ENCODE assay signal across 22 cellular contexts in the genomic region with DNA sequence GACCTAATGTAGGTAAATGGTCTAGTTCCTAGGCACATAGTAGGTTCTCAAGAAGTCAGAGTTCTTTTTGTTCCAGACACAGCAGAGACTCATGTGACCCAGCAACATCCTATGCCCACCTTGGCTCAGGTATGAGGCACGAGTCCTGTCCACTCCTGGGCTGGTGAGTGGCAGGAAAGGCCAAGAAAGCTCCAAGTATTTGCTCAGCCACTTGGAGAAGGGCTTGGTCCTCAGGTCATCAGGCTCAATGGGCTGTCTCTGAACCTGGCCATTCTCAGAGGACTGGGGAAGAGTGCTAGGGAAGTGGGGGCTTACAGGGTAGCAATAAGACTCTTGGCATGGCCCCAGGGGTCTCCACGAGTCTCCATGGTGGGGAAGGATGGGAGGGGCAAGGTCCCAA.
DNase-seq lines count a peak whose midpoint lies in the region; ATAC-seq and TF ChIP-seq lines count a peak whose summit lies in the region.
"Had no signal": no experiment of that assay in that cellular context is flagged by ENCODE, and none has a peak within 500 bp of the region (broad histone marks: within the 10 kb centered on the region; RNA-seq: fewer than 3 reads in every experiment).

No MANE protein-coding gene starts in this region.

- H2AFZ ChIP-seq in neuronal stem cell (ENCODE audit: low read length): no peak overlapping the region

- no peak overlapping the region for H2BK15ac ChIP-seq in neuronal stem cell (ENCODE audit: low read length)

- H3K27ac ChIP-seq in heart left ventricle (no peak overlapping the region), lower lobe of right lung (no peak overlapping the region), neuronal stem cell (replicated peaks; ENCODE audit: low read length) (no peak overlapping the region)
- H3K27ac ChIP-seq: 22Rv1; A549; BLaER1 treated with 17β-estradiol and CSF1 and Interleukin-3, amounts not matched to agents 10 nM and 100 nM; C4-2B had no signal

- no peak overlapping the region for H3K14ac ChIP-seq in neuronal stem cell (ENCODE audit: low read length)

- no peak overlapping the region for H3K27ac Mint-ChIP-seq in activated T-cell treated with anti-CD3 and anti-CD28 coated beads, Interleukin-2, amount 50 U/mL, for 24 hours
- no peak overlapping the region for H3K27ac Mint-ChIP-seq in stimulated activated memory B cell treated with anti-CD40 and anti-IgM and Interleukin-4, amounts not matched to agents 10 μg/mL and 1 μg/mL and 100 μg/mL, for 72 hours
- H3K27ac Mint-ChIP-seq: B cell; CD4-positive, alpha-beta T cell; CD8-positive, alpha-beta T cell had no signal

- ATAC-seq in heart left ventricle: no peak
- peak; percentile 65 to 76 for ATAC-seq in lower lobe of right lung
- ATAC-seq in stimulated activated memory B cell treated with anti-CD40 and anti-IgM and Interleukin-4, amounts not matched to agents 10 μg/mL and 1 μg/mL and 100 μg/mL, for 72 hours: no peak
- ATAC-seq: A549; CD8-positive, alpha-beta T cell; GM12878 had no signal

- H3K27me3 Mint-ChIP-seq in activated T-cell treated with anti-CD3 and anti-CD28 coated beads, Interleukin-2, amount 50 U/mL, for 24 hours: no peaks in the 10 kb centered on the region
- no peaks in the 10 kb centered on the region for H3K27me3 Mint-ChIP-seq in stimulated activated memory B cell treated with anti-CD40 and anti-IgM and Interleukin-4, amounts not matched to agents 10 μg/mL and 1 μg/mL and 100 μg/mL, for 72 hours

- H3K27me3 ChIP-seq in heart left ventricle (peaks cover 0 to 5% (median 0%) of the 10 kb centered on the region in 9 donors), lower lobe of right lung (ENCODE audit: low read depth) (peaks cover 9% of the 10 kb centered on the region), neuronal stem cell (ENCODE audit: control insufficient read depth in 3 of 3, insufficient read depth in 3 of 3, low read depth in 1 of 3, low read length in 3 of 3) (no peaks in the 10 kb centered on the region)
- H3K27me3 ChIP-seq: BLaER1 treated with 17β-estradiol and CSF1 and Interleukin-3, amounts not matched to agents 10 nM and 100 nM had no signal

- no peaks in the 10 kb centered on the region for H3K36me3 Mint-ChIP-seq in activated T-cell treated with anti-CD3 and anti-CD28 coated beads, Interleukin-2, amount 50 U/mL, for 24 hours (ENCODE audit: low read depth)
- H3K36me3 Mint-ChIP-seq in stimulated activated memory B cell treated with anti-CD40 and anti-IgM and Interleukin-4, amounts not matched to agents 10 μg/mL and 1 μg/mL and 100 μg/mL, for 72 hours: no peaks in the 10 kb centered on the region
- H3K36me3 Mint-ChIP-seq: CD8-positive, alpha-beta T cell had no signal

- H3K4ac ChIP-seq in neuronal stem cell (ENCODE audit: low read length): no peak overlapping the region

- H2BK5ac ChIP-seq in neuronal stem cell (ENCODE audit: low read length): no peak overlapping the region

- peak overlapping the region; percentile 16 for H3K23ac ChIP-seq in neuronal stem cell (ENCODE audit: low read depth, low read length, poor library complexity)

- H3K4me1 Mint-ChIP-seq in activated T-cell treated with anti-CD3 and anti-CD28 coated beads, Interleukin-2, amount 50 U/mL, for 24 hours (ENCODE audit: low read depth): no peaks in the 10 kb centered on the region
- no peaks in the 10 kb centered on the region for H3K4me1 Mint-ChIP-seq in stimulated activated memory B cell treated with anti-CD40 and anti-IgM and Interleukin-4, amounts not matched to agents 10 μg/mL and 1 μg/mL and 100 μg/mL, for 72 hours
- H3K4me1 Mint-ChIP-seq: B cell had no signal

- DNase-seq in cardiac septum (ENCODE audit: low spot score) (peak; percentile 29), heart left ventricle (no peak), lower lobe of right lung (no peak), neuronal stem cell (ENCODE audit: low spot score) (no peak)
- DNase-seq in activated T-cell treated with anti-CD3 and anti-CD28 coated beads, Interleukin-2, amount 50 U/mL, for 24 hours: no peak
- no peak for DNase-seq in activated T-cell treated with anti-CD3 and anti-CD28 coated beads, Interleukin-2, amount 50 U/mL, for 48 hours
- DNase-seq: AML-193; Caco-2; Calu3; CD4-positive, alpha-beta T cell; CD8-positive, alpha-beta T cell; DMS79; DND-41; EL; GDM1 had no signal

- H3K9ac ChIP-seq in neuronal stem cell (ENCODE audit: low read depth, low read length, poor library complexity): no peak overlapping the region
- H3K9ac ChIP-seq: BLaER1 treated with 17β-estradiol and CSF1 and Interleukin-3, amounts not matched to agents 10 nM and 100 nM had no signal

- H3K9me3 Mint-ChIP-seq in activated T-cell treated with anti-CD3 and anti-CD28 coated beads, Interleukin-2, amount 50 U/mL, for 24 hours: no peaks in the 10 kb centered on the region
- H3K9me3 Mint-ChIP-seq in stimulated activated memory B cell treated with anti-CD40 and anti-IgM and Interleukin-4, amounts not matched to agents 10 μg/mL and 1 μg/mL and 100 μg/mL, for 72 hours: no peaks in the 10 kb centered on the region
- H3K9me3 Mint-ChIP-seq: CD4-positive, alpha-beta T cell; CD8-positive, alpha-beta T cell had no signal

- H3K4me3 Mint-ChIP-seq in activated T-cell treated with anti-CD3 and anti-CD28 coated beads, Interleukin-2, amount 50 U/mL, for 24 hours: no peak overlapping the region
- H3K4me3 Mint-ChIP-seq in stimulated activated memory B cell treated with anti-CD40 and anti-IgM and Interleukin-4, amounts not matched to agents 10 μg/mL and 1 μg/mL and 100 μg/mL, for 72 hours: no peak overlapping the region
- H3K4me3 Mint-ChIP-seq: B cell; CD4-positive, alpha-beta T cell; CD8-positive, alpha-beta T cell had no signal

- intact Hi-C loops in cardiac septum (cut with DNase I) (no loop called here), heart left ventricle (cut with DNase I) (no loop called here), lower lobe of right lung (cut with DNase I) (no loop called here)

- no peak overlapping the region for H4K91ac ChIP-seq in neuronal stem cell (ENCODE audit: low read depth, low read length, poor library complexity)

- H3K4me1 ChIP-seq in heart left ventricle: peaks cover 0 to 5% (median 0%) of the 10 kb centered on the region in 12 donors
- H3K4me1 ChIP-seq in lower lobe of right lung: no peaks in the 10 kb centered on the region
- H3K4me1 ChIP-seq in neuronal stem cell (ENCODE audit: control insufficient read depth in 2 of 2, insufficient read depth in 1 of 2, low read depth in 1 of 2, low read length in 2 of 2): peaks cover 0 to 2% of the 10 kb centered on the region in 2 donors
- H3K4me1 ChIP-seq: A549, Caco-2 had no signal

- H2BK12ac ChIP-seq in neuronal stem cell (ENCODE audit: low read length): no peak overlapping the region

- TF ChIP-seq CTCF in heart left ventricle (IDR thresholded peaks at IDR 0.05) (no peak), lower lobe of right lung (IDR thresholded peaks at IDR 0.05) (no peak)

- no peak overlapping the region for H2BK120ac ChIP-seq in neuronal stem cell (ENCODE audit: low read depth, low read length)

- no peak overlapping the region for H2AK5ac ChIP-seq in neuronal stem cell (ENCODE audit: low read depth, low read length)

- no peak for TF ChIP-seq POLR2A in heart left ventricle (IDR thresholded peaks at IDR 0.05)

- no peak overlapping the region for H3K4me2 ChIP-seq in neuronal stem cell (ENCODE audit: insufficient read depth, low read length, poor library complexity, severe bottlenecking)
- H3K4me2 ChIP-seq: A549; BLaER1 treated with 17β-estradiol and CSF1 and Interleukin-3, amounts not matched to agents 10 nM and 100 nM had no signal

- WGBS in heart left ventricle, 4 donors: 68 to 86% (median 75%) methylated on average over 1 to 2 of the region's 2 CpGs
- no CpG with 5 or more reads among the region's 2 CpGs for WGBS in neuronal stem cell (ENCODE audit: extremely low coverage in 2 of 2, insufficient read length in 2 of 2, insufficient replicate concordance in 1 of 2), 2 donors

- H3K9me3 ChIP-seq in heart left ventricle (no peaks in the 10 kb centered on the region), lower lobe of right lung (no peaks in the 10 kb centered on the region), neuronal stem cell (replicated peaks in 1 of 2; ENCODE audit: control insufficient read depth in 2 of 2, insufficient read depth in 1 of 2, low read depth in 1 of 2, low read length in 2 of 2) (no peaks in the 10 kb centered on the region)
- H3K9me3 ChIP-seq: A549; BLaER1 treated with 17β-estradiol and CSF1 and Interleukin-3, amounts not matched to agents 10 nM and 100 nM; Caco-2 had no signal

- no peak overlapping the region for H4K8ac ChIP-seq in neuronal stem cell (ENCODE audit: low read depth, low read length)

- H3K4me3 ChIP-seq in heart left ventricle (no peak overlapping the region), lower lobe of right lung (no peak overlapping the region), neuronal stem cell (ENCODE audit: low read length in 2 of 2) (no peak overlapping the region)
- H3K4me3 ChIP-seq: A549; BLaER1 treated with 17β-estradiol and CSF1 and Interleukin-3, amounts not matched to agents 10 nM and 100 nM; GM12878 had no signal

- H3K18ac ChIP-seq in neuronal stem cell (ENCODE audit: low read length): no peak overlapping the region

- H3K79me1 ChIP-seq in neuronal stem cell (ENCODE audit: low read depth, low read length): no peaks in the 10 kb centered on the region

- H3K36me3 ChIP-seq in heart left ventricle (no peaks in the 10 kb centered on the region), lower lobe of right lung (no peaks in the 10 kb centered on the region), neuronal stem cell (replicated peaks in 1 of 2; ENCODE audit: control insufficient read depth in 2 of 2, insufficient read depth in 2 of 2, low read length in 2 of 2) (no peaks in the 10 kb centered on the region)
- H3K36me3 ChIP-seq: BLaER1 treated with 17β-estradiol and CSF1 and Interleukin-3, amounts not matched to agents 10 nM and 100 nM had no signal

Comparison
In these comparisons a context has a peak if more than half of its experiments do, and no peak if none do; other contexts are left out.
1. ATAC-seq: peak in lower lobe of right lung (2 of 2); none in heart left ventricle (0 of 4) and stimulated activated memory B cell treated with anti-CD40 and anti-IgM and Interleukin-4, amounts not matched to agents 10 μg/mL and 1 μg/mL and 100 μg/mL, for 72 hours (single experiment).